8 cellular contexts compared by ENCODE assay signal in the genomic region with DNA sequence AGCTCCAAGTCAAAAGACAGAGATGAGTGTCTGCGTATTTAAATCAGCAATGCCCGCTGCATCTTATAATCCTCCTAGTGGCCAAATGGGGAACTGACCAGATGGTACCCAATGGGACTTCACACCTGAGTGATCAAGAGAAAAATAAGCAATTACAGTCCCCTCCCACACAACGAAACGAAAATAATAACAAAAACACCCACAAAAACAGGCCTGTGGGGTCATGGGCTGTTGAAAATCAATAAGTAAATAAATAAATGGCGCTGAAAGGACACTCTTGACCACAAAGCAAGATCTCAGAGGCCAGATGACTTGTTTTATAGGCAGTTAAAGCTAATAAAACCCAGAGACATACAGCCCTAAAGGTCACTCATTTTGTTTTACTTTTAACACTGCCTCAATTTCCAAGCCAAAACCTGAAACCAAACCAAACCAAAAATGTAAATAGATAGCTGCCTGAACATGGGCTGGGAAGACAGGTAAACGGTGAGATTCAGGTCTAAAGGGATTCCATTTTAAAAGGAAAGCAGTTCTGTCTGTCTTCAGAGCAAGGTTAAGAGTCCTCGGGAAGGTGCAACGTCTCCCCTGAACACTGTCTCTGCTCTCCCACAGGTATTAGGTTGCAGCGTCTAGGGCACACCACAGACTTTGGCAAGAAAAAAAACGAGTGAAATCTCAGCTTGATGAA. TPM values are rescaled to one million over a fixed set of nuclear protein-coding genes. Genes with fewer than 3 reads are reported as not detected.
DNase-seq lines count a peak whose midpoint lies in the region; ATAC-seq and TF ChIP-seq lines count a peak whose summit lies in the region.

No MANE protein-coding gene starts in this region.

- H3K4me2 ChIP-seq in neural progenitor cell, result peak overlapping the region; percentile 75

- H3K9me3 ChIP-seq in CD8-positive, alpha-beta memory T cell (ENCODE audit: low read length), result no peaks in the 10 kb centered on the region
- H3K9me3 ChIP-seq in neural progenitor cell (ENCODE audit: low read depth), result no peaks in the 10 kb centered on the region

- peak overlapping the region; percentile 77 for H3K4me3 ChIP-seq in CD8-positive, alpha-beta memory T cell (ENCODE audit: low read length)
- H3K4me3 ChIP-seq in fibroblast of villous mesenchyme (ENCODE audit: low read depth, low read length) (peak overlapping the region; percentile 89), neural progenitor cell (peak overlapping the region; percentile 98)

- peaks cover 6% of the 10 kb centered on the region for H3K36me3 ChIP-seq in CD8-positive, alpha-beta memory T cell (ENCODE audit: insufficient read depth, low read length)
- H3K36me3 ChIP-seq in neural progenitor cell, result peaks cover 3% of the 10 kb centered on the region

- peak; percentile 13 for ATAC-seq in GM21360 (IDR thresholded peaks at IDR 0.05; ENCODE audit: unreplicated experiment)

- H3K36me3 Mint-ChIP-seq in CD8-positive, alpha-beta memory T cell, result peaks cover 0 to 27% (median 6%) of the 10 kb centered on the region in 3 donors
- peaks cover 15% of the 10 kb centered on the region for H3K36me3 Mint-ChIP-seq in neural progenitor cell

- peak overlapping the region; percentile 87 to 96 (median 92) for H3K27ac Mint-ChIP-seq in CD8-positive, alpha-beta memory T cell
- peak overlapping the region; percentile 90 for H3K27ac Mint-ChIP-seq in neural progenitor cell

- POLR2A ChIA-PET in CD8-positive, alpha-beta memory T cell (lab: Charles Lee), result interaction anchor here (3.5 to 6.4 kb wide), 4 partner anchors 12 to 74 kb away, joined by 14 to 73 read pairs (median 31); partner anchors contain the start of genes AP1G1, ATXN1L and IST1
- POLR2A ChIA-PET in RWPE1 (lab: Yijun Ruan, JAX; ENCODE audit: low non-redundant PET), result interaction anchor here (0.6 kb wide), 3 partner anchors 11 to 153 kb away, joined by 3 to 6 read pairs (median 3); no protein-coding TSS in a partner anchor

- H3K4me1 Mint-ChIP-seq in CD8-positive, alpha-beta memory T cell, result peaks cover 51 to 60% (median 57%) of the 10 kb centered on the region in 3 donors
- peaks cover 20% of the 10 kb centered on the region for H3K4me1 Mint-ChIP-seq in neural progenitor cell

- H3K79me2 ChIP-seq in neural progenitor cell (ENCODE audit: low read depth), result peaks cover 5% of the 10 kb centered on the region

- H3K4me3 Mint-ChIP-seq in CD8-positive, alpha-beta memory T cell, result peak overlapping the region; percentile 82 to 97 (median 92)
- peak overlapping the region; percentile 92 for H3K4me3 Mint-ChIP-seq in neural progenitor cell

- no peak overlapping the region for H2AFZ ChIP-seq in neural progenitor cell (replicated peaks)

- TF ChIP-seq CTCF in RWPE1 (conservative IDR thresholded peaks at IDR 0.05; ENCODE audit: low read depth), result peak; percentile 93
- TF ChIP-seq CTCF in fibroblast of villous mesenchyme (IDR thresholded peaks at IDR 0.05; ENCODE audit: insufficient read depth, low read depth, low read length), result peak; percentile 93
- peak; percentile 87 for TF ChIP-seq CTCF in neural progenitor cell (IDR thresholded peaks at IDR 0.05)

- H3K4me1 ChIP-seq in CD8-positive, alpha-beta memory T cell (ENCODE audit: insufficient read depth, low read length), result peaks cover 38% of the 10 kb centered on the region
- peaks cover 8% of the 10 kb centered on the region for H3K4me1 ChIP-seq in neural progenitor cell

- peaks cover 0 to 2% (median 0%) of the 10 kb centered on the region in 5 donors for H3K9me3 Mint-ChIP-seq in CD8-positive, alpha-beta memory T cell
- no peaks in the 10 kb centered on the region for H3K9me3 Mint-ChIP-seq in neural progenitor cell

- peaks cover 25% of the 10 kb centered on the region for H3F3A ChIP-seq in neural progenitor cell (ENCODE audit: low read depth)

- DNase-seq in CD8-positive, alpha-beta memory T cell, result peak; percentile 57 to 85 (median 78)
- DNase-seq in HuH-7.5 (ENCODE audit: low spot score) (peak; percentile 76), RWPE1 (ENCODE audit: low spot score) (peak; percentile 82), fibroblast of villous mesenchyme (ENCODE audit: low read depth) (peak; percentile 78), neural progenitor cell (ENCODE audit: low spot score) (peak; percentile 86)
- DNase-seq in activated effector memory CD4-positive, alpha-beta T cell treated with anti-CD3 and anti-CD28 coated beads, Interleukin-2, amount 50 U/mL, for 16 hours, result peak; percentile 87

- H3K27me3 ChIP-seq in CD8-positive, alpha-beta memory T cell (ENCODE audit: insufficient read depth, low read length, poor library complexity, severe bottlenecking), result no peaks in the 10 kb centered on the region
- peaks cover 6% of the 10 kb centered on the region for H3K27me3 ChIP-seq in neural progenitor cell

- H3K27me3 Mint-ChIP-seq in CD8-positive, alpha-beta memory T cell, result peaks cover 0 to 4% of the 10 kb centered on the region in 2 donors
- peaks cover 7% of the 10 kb centered on the region for H3K27me3 Mint-ChIP-seq in neural progenitor cell (ENCODE audit: insufficient read depth, low read depth)

- H3K27ac ChIP-seq in CD8-positive, alpha-beta memory T cell (ENCODE audit: low read depth, low read length), result peak overlapping the region; percentile 40
- H3K27ac ChIP-seq in RWPE1 (peak overlapping the region; percentile 82), neural progenitor cell (no peak overlapping the region), temporal lobe (ENCODE audit: low read depth, low read length) (peak overlapping the region; percentile 56)

- H4K20me1 ChIP-seq in neural progenitor cell (ENCODE audit: low read depth), result peaks cover 23% of the 10 kb centered on the region

- H3K9ac ChIP-seq in neural progenitor cell, result no peak overlapping the region

- CTCF ChIA-PET in CD8-positive, alpha-beta memory T cell (lab: Charles Lee), result interaction anchor here (0.5 to 5.1 kb wide), 20 partner anchors 11 to 228 kb away, joined by 3 to 123 read pairs (median 5); partner anchors contain the start of genes AP1G1, ATXN1L and IST1
- CTCF ChIA-PET in RWPE1 (lab: Yijun Ruan, JAX), result interaction anchor here (0.5 to 2.4 kb wide), 14 partner anchors 10 to 274 kb away, joined by 3 to 23 read pairs (median 4); partner anchors contain the start of genes ATXN1L and IST1

RNA-seq across cellular contexts. Expression of gene ZNF821, which starts 1.3 kb away (rescaled TPM):
- 1 to 10 TPM; 3.3 to 5.3 TPM for total RNA-seq in CD8-positive, alpha-beta memory T cell
- 12.6 TPM for polyA plus RNA-seq in CD8-positive, alpha-beta memory T cell
- 3.9 and 7.7 TPM in 2 replicates for total RNA-seq in fibroblast of villous mesenchyme
- total RNA-seq in neural progenitor cell (ENCODE audit: low replicate concordance), result 10.3 and 23.6 TPM in 2 replicates
- total RNA-seq in temporal lobe, result 29.7 TPM

RNA-seq across cellular contexts. Expression of gene IST1, which starts 12.7 kb away (rescaled TPM):
- total RNA-seq in CD8-positive, alpha-beta memory T cell, result 100 to 1,000 TPM; 172 to 177 TPM
- polyA plus RNA-seq in CD8-positive, alpha-beta memory T cell, result 144 TPM
- 146 and 206 TPM in 2 replicates for total RNA-seq in fibroblast of villous mesenchyme
- total RNA-seq in neural progenitor cell (ENCODE audit: low replicate concordance), result 376 and 400 TPM in 2 replicates
- total RNA-seq in temporal lobe, result 112 TPM

RNA-seq across cellular contexts. Expression of gene ATXN1L, which starts 36.9 kb away (rescaled TPM):
- total RNA-seq in CD8-positive, alpha-beta memory T cell, result 10 to 100 TPM; 16.9 to 19.7 TPM
- 11.9 TPM for polyA plus RNA-seq in CD8-positive, alpha-beta memory T cell
- total RNA-seq in fibroblast of villous mesenchyme (15.1 and 15.5 TPM in 2 replicates), neural progenitor cell (ENCODE audit: low replicate concordance) (19.8 and 26.4 TPM in 2 replicates), temporal lobe (8.4 TPM)
